In genomic region chr9:119169222-119169621, GRCh38 we compare ENCODE assay signal across 7 cellular contexts.
DNase-seq lines count a peak whose midpoint lies in the region; ATAC-seq and TF ChIP-seq lines count a peak whose summit lies in the region.
"Not testable (repeated sequence)": the region's sequence is repeated elsewhere in the genome, so short reads cannot be mapped to it uniquely, and the experiment has no call there.

No MANE protein-coding gene starts in this region.

- not testable (repeated sequence) for H3K9me3 ChIP-seq in HUES6 (ENCODE audit: control insufficient read depth, insufficient read depth, low read depth, low read length); adipocyte (ENCODE audit: control insufficient read depth, low read length); esophagus (ENCODE audit: control insufficient read depth in 2 of 2, insufficient read depth in 1 of 2, low read depth in 1 of 2, low read length in 1 of 2); right cardiac atrium (ENCODE audit: control insufficient read depth, low read length); skeletal muscle tissue (ENCODE audit: control insufficient read depth in 3 of 3, low read length in 3 of 3)

- not testable (repeated sequence) for H3K36me3 ChIP-seq in HUES6 (ENCODE audit: control insufficient read depth, insufficient read depth, low read length); adipocyte (ENCODE audit: control insufficient read depth, insufficient read depth, low read length, severe bottlenecking); esophagus (ENCODE audit: control insufficient read depth in 2 of 2, insufficient read depth in 2 of 2, low read length in 1 of 2); kidney epithelial cell (ENCODE audit: control insufficient read depth, insufficient read depth, low read length); skeletal muscle tissue (ENCODE audit: control insufficient read depth in 3 of 3, insufficient read depth in 3 of 3, low read length in 3 of 3)

- not testable (repeated sequence) for H3K4me1 Mint-ChIP-seq in nephron

- not testable (repeated sequence) for ATAC-seq in right cardiac atrium

- H3K4me3 Mint-ChIP-seq in nephron, result peak overlapping the region; percentile 71 to 78 (median 73)

- intact Hi-C loops in right cardiac atrium (cut with DNase I), result not testable (repeated sequence)

- DNase-seq in adipocyte (ENCODE audit: low read depth); kidney epithelial cell (ENCODE audit: low read depth): not testable (repeated sequence)
- DNase-seq in right cardiac atrium, result peak in 2 of 3 donors; percentile 36 to 63

- peak overlapping the region; percentile 67 for H3K27ac ChIP-seq in HUES6 (ENCODE audit: low read depth, low read length)
- not testable (repeated sequence) for H3K27ac ChIP-seq in esophagus (ENCODE audit: low read depth in 2 of 2, low read length in 1 of 2); right cardiac atrium (ENCODE audit: low read length); skeletal muscle tissue (ENCODE audit: low read depth, low read length)

- peaks cover 32% of the 10 kb centered on the region for H3K36me3 Mint-ChIP-seq in nephron (ENCODE audit: low read depth)

- H3K4me3 ChIP-seq in HUES6 (ENCODE audit: low read depth, low read length) (peak overlapping the region; percentile 70), adipocyte (ENCODE audit: low read length) (peak overlapping the region; percentile 50), esophagus (ENCODE audit: low read depth in 1 of 2, low read length in 2 of 2) (peak overlapping the region; percentile 19 to 40), kidney epithelial cell (ENCODE audit: low read depth, low read length) (peak overlapping the region; percentile 28), skeletal muscle tissue (ENCODE audit: low read length in 3 of 3) (peak overlapping the region in 2 of 3 donors; percentile 40 to 45)
- not testable (repeated sequence) for H3K4me3 ChIP-seq in right cardiac atrium (ENCODE audit: low read length)

- not testable (repeated sequence) for H3K27me3 ChIP-seq in HUES6 (ENCODE audit: control insufficient read depth, insufficient read depth, low read length); adipocyte (replicated peaks; ENCODE audit: control insufficient read depth, insufficient read depth, low read length); esophagus (ENCODE audit: control insufficient read depth in 1 of 2, insufficient read depth in 2 of 2, low read length in 2 of 2); right cardiac atrium (ENCODE audit: control insufficient read depth, insufficient read depth); kidney epithelial cell (ENCODE audit: control insufficient read depth, insufficient read depth, low read length); skeletal muscle tissue (ENCODE audit: control insufficient read depth in 3 of 3, insufficient read depth in 3 of 3, low read length in 3 of 3)

- 18 to 20% methylated on average over 26 to 27 of the region's 27 CpGs for WGBS in esophagus, 2 donors
- 25% methylated on average over 27 of the region's 27 CpGs for WGBS in right cardiac atrium

- peak overlapping the region; percentile 9 to 52 (median 45) for H3K27ac Mint-ChIP-seq in nephron

- H3K27me3 Mint-ChIP-seq in nephron (ENCODE audit: low read depth), result not testable (repeated sequence)

- H3K4me1 ChIP-seq in HUES6 (ENCODE audit: control insufficient read depth, insufficient read depth, low read length); adipocyte (ENCODE audit: control insufficient read depth, insufficient read depth, low read length); esophagus (ENCODE audit: control insufficient read depth in 2 of 2, insufficient read depth in 2 of 2, low read length in 1 of 2); right cardiac atrium (ENCODE audit: control insufficient read depth, insufficient read depth, low read length); skeletal muscle tissue (ENCODE audit: control insufficient read depth in 3 of 3, insufficient read depth in 3 of 3, low read length in 3 of 3): not testable (repeated sequence)

- TF ChIP-seq CTCF in kidney epithelial cell (IDR thresholded peaks at IDR 0.05; ENCODE audit: insufficient read depth, low read length, poor library complexity, severe bottlenecking); nephron (IDR thresholded peaks at IDR 0.05; ENCODE audit: unreplicated experiment in 3 of 3): not testable (repeated sequence)

- H3K9me3 Mint-ChIP-seq in nephron, result peaks cover 18% of the 10 kb centered on the region

- H3K9ac ChIP-seq in HUES6 (ENCODE audit: low read length) (peak overlapping the region; percentile 86), skeletal muscle tissue (ENCODE audit: low read depth in 1 of 3, low read length in 3 of 3) (peak overlapping the region in 1 of 3 donors; percentile 45)
- H3K9ac ChIP-seq in adipocyte (ENCODE audit: low read length), result not testable (repeated sequence)
